ENCODE assay signal across 8 cellular contexts in genomic region chr15:60005352-60006202, GRCh38.
DNase-seq lines count a peak whose midpoint lies in the region; ATAC-seq and TF ChIP-seq lines count a peak whose summit lies in the region.

No MANE protein-coding gene starts in this region.

- no peak for ATAC-seq in GM21515 (IDR thresholded peaks at IDR 0.05; ENCODE audit: unreplicated experiment)

- H3K27me3 Mint-ChIP-seq in nephron (ENCODE audit: low read depth): peaks cover 100% of the 10 kb centered on the region

- H3K27ac ChIP-seq in KOPT-K1 (ENCODE audit: low read depth, low read length, poor library complexity, severe bottlenecking) (peak overlapping the region; percentile 66), coronary artery (no peak overlapping the region)

- DNase-seq in GM10266 (ENCODE audit: extremely low spot score): peak; percentile 12
- DNase-seq in coronary artery (ENCODE audit: low spot score): no peak
- DNase-seq in NOMO-1 treated with dmso at 0.1 percent for 144 hours (lab: John Stamatoyannopoulos, UW; ENCODE audit: unreplicated experiment): no peak
- no peak for DNase-seq in cerebellar nuclear complex (lab: John Stamatoyannopoulos, UW)
- no peak for DNase-seq in EL

- H3K36me3 ChIP-seq in KOPT-K1 (ENCODE audit: insufficient read depth, low read length): no peaks in the 10 kb centered on the region

- peaks cover 26% of the 10 kb centered on the region for H3K4me1 Mint-ChIP-seq in nephron

- no peaks in the 10 kb centered on the region for H3K9me3 Mint-ChIP-seq in nephron

- H3K36me3 Mint-ChIP-seq in nephron (ENCODE audit: low read depth): no peaks in the 10 kb centered on the region

- H3K9me3 ChIP-seq in KOPT-K1 (ENCODE audit: insufficient read depth, low read length, poor library complexity, severe bottlenecking): no peaks in the 10 kb centered on the region

- H3K4me3 ChIP-seq in coronary artery: peak overlapping the region; percentile 69

- H3K27ac Mint-ChIP-seq in nephron: no peak overlapping the region

- TF ChIP-seq CTCF in GM10266 (IDR thresholded peaks at IDR 0.05; ENCODE audit: control insufficient read depth, insufficient read depth, low read depth, missing control alignments) (no peak), coronary artery (IDR thresholded peaks at IDR 0.05) (no peak), nephron (IDR thresholded peaks at IDR 0.05; ENCODE audit: unreplicated experiment in 3 of 3) (no peak)

- peak overlapping the region; percentile 78 to 84 (median 81) for H3K4me3 Mint-ChIP-seq in nephron
